Comparison of ENCODE assay signal across 1 cellular context in genomic region chr3:196498297-196498696, GRCh38.
TF ChIP-seq lines count a peak whose summit lies in the region.

No MANE protein-coding gene starts in this region.

TF ChIP-seq in GM12878, 131 proteins besides CTCF, POLR2A, EP300 and RAD21:
- no peak for TF ChIP-seq CHD1 (IDR thresholded peaks at IDR 0.05; ENCODE audit: low read depth, low read length)
- TF ChIP-seq, protein P1, sequence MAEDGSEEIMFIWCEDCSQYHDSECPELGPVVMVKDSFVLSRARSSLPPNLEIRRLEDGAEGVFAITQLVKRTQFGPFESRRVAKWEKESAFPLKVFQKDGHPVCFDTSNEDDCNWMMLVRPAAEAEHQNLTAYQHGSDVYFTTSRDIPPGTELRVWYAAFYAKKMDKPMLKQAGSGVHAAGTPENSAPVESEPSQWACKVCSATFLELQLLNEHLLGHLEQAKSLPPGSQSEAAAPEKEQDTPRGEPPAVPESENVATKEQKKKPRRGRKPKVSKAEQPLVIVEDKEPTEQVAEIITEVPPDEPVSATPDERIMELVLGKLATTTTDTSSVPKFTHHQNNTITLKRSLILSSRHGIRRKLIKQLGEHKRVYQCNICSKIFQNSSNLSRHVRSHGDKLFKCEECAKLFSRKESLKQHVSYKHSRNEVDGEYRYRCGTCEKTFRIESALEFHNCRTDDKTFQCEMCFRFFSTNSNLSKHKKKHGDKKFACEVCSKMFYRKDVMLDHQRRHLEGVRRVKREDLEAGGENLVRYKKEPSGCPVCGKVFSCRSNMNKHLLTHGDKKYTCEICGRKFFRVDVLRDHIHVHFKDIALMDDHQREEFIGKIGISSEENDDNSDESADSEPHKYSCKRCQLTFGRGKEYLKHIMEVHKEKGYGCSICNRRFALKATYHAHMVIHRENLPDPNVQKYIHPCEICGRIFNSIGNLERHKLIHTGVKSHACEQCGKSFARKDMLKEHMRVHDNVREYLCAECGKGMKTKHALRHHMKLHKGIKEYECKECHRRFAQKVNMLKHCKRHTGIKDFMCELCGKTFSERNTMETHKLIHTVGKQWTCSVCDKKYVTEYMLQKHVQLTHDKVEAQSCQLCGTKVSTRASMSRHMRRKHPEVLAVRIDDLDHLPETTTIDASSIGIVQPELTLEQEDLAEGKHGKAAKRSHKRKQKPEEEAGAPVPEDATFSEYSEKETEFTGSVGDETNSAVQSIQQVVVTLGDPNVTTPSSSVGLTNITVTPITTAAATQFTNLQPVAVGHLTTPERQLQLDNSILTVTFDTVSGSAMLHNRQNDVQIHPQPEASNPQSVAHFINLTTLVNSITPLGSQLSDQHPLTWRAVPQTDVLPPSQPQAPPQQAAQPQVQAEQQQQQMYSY (CRISPR knock-in tag; IDR thresholded peaks at IDR 0.05), result no peak
- TF ChIP-seq MLLT1 (IDR thresholded peaks at IDR 0.05), result peak; percentile 65; the same call in 1 of the 2 replicates
- TF ChIP-seq MYB (IDR thresholded peaks at IDR 0.05; ENCODE audit: borderline replicate concordance, low read depth, low read length), result no peak
